ENCODE assay signal across 17 cellular contexts in genomic region chr12:50192908-50193307, GRCh38. TPM values are rescaled to one million over a fixed set of nuclear protein-coding genes. Genes with fewer than 3 reads are reported as not detected.
DNase-seq lines count a peak whose midpoint lies in the region; ATAC-seq and TF ChIP-seq lines count a peak whose summit lies in the region.
"Had no signal": no experiment of that assay in that cellular context is flagged by ENCODE, and none has a peak within 500 bp of the region (broad histone marks: within the 10 kb centered on the region; RNA-seq: fewer than 3 reads in every experiment).

No MANE protein-coding gene starts in this region.

- H3K36me3 ChIP-seq in IMR-90 (ENCODE audit: control insufficient read depth, insufficient read depth, low read length) (peaks cover 50% of the 10 kb centered on the region), endodermal cell (ENCODE audit: control insufficient read depth, insufficient read depth, low read length) (peaks cover 55% of the 10 kb centered on the region)

- H2BK20ac ChIP-seq in IMR-90 (ENCODE audit: low read depth, low read length): no peak overlapping the region

- in situ Hi-C loops in IMR-90 (cut with MboI; ENCODE audit: low sequenced_read_pairs): no loop called here
- in situ Hi-C loops in ACHN (cut with HindIII; ENCODE audit: low pct_ligation_motif_present, low pct_unique_long_range_greater_than_20kb, low sequenced_read_pairs): no loop called here

- TF ChIP-seq CTCF in IMR-90 (conservative IDR thresholded peaks at IDR 0.05; ENCODE audit: low read depth, low read length) (no peak), chondrocyte (IDR thresholded peaks at IDR 0.05) (no peak), omental fat pad (IDR thresholded peaks at IDR 0.05) (no peak), endodermal cell (conservative IDR thresholded peaks at IDR 0.05) (no peak)

- H4K5ac ChIP-seq in IMR-90 (ENCODE audit: low read depth, low read length): no peak overlapping the region; the same call in 1 of the 2 replicates

- H3K9ac ChIP-seq in IMR-90 (ENCODE audit: low read depth, low read length) (0 out of 2 replicates have a peak overlapping the region, but pooled peaks have one; percentile 24), endodermal cell (ENCODE audit: extremely low read depth, low read length, poor library complexity, severe bottlenecking) (no peak overlapping the region)

- no CpG with 5 or more reads among the region's 5 CpGs for WGBS in IMR-90 (ENCODE audit: extremely low coverage in 2 of 2, insufficient read length in 1 of 2), 2 experiments
- 87% methylated on average over 5 of the region's 5 CpGs; no CpG with 5 or more reads in 1 of the 2 experiments for WGBS in endodermal cell (ENCODE audit: insufficient coverage in 1 of 2, insufficient read length in 1 of 2), 2 experiments

- H3K4me3 ChIP-seq in IMR-90 (ENCODE audit: insufficient read depth, low read depth, low read length) (no peak overlapping the region), endodermal cell (ENCODE audit: low read length) (no peak overlapping the region)
- H3K4me3 ChIP-seq: SK-N-MC had no signal

- dilution Hi-C loops in IMR-90 (cut with HindIII; ENCODE audit: low sequenced_read_pairs, unreplicated experiment): no loop called here

- H3K27ac ChIP-seq in IMR-90 (ENCODE audit: insufficient read depth, low read length) (peak overlapping the region; percentile 84; the same call in 1 of the 2 replicates), endodermal cell (ENCODE audit: low read depth, low read length) (no peak overlapping the region)
- H3K27ac ChIP-seq: SK-N-MC had no signal

- H4K20me1 ChIP-seq in IMR-90 (ENCODE audit: insufficient read depth, low read length): no peaks in the 10 kb centered on the region

- H3K23ac ChIP-seq in IMR-90 (ENCODE audit: low read depth, low read length): no peak overlapping the region

- peak overlapping the region; percentile 62; the same call in 1 of the 2 replicates for H2BK120ac ChIP-seq in IMR-90 (ENCODE audit: low read depth, low read length)

- no TSS peak for BruUV-seq in IMR-90 (replicated peaks; lab: Mats Ljungman, UMichigan)

- intact Hi-C loops in IMR-90 (cut with micrococcal nuclease): no loop called here
- intact Hi-C loops in posterior cingulate gyrus (cut with DNase I): no loop called here

- H3K9me1 ChIP-seq in IMR-90 (ENCODE audit: insufficient read depth, low read length): peaks cover 7% of the 10 kb centered on the region

- no peaks in the 10 kb centered on the region for H3K27me3 ChIP-seq in IMR-90 (ENCODE audit: control insufficient read depth, insufficient read depth, low read length)
- no peaks in the 10 kb centered on the region for H3K27me3 ChIP-seq in endodermal cell (ENCODE audit: control insufficient read depth, insufficient read depth, low read length, poor library complexity, severe bottlenecking)

- H3K4me1 Mint-ChIP-seq in chondrocyte (ENCODE audit: low read depth) (peaks cover 31% of the 10 kb centered on the region), endodermal cell (peaks cover 3% of the 10 kb centered on the region)

- DNase-seq in EH (ENCODE audit: low read depth) (peak; percentile 71), IMR-90 (peak; percentile 93), chondrocyte (ENCODE audit: low spot score) (no peak), omental fat pad (ENCODE audit: low spot score) (no peak), endodermal cell (no peak), inferior parietal cortex (ENCODE audit: extremely low spot score) (no peak), posterior cingulate gyrus (no peak), ACHN (no peak)
- DNase-seq: Caco-2; cerebellar nuclear complex; GDM1; natural killer cell; NCI-H2029; NCI-H524; stimulated activated naive CD8-positive, alpha-beta T cell treated with anti-CD3 and anti-CD28 coated beads, Interleukin-15, amount 100 ng/mL, for 72 hours had no signal

- H3K27me3 Mint-ChIP-seq in chondrocyte (ENCODE audit: low read depth) (no peaks in the 10 kb centered on the region), endodermal cell (ENCODE audit: insufficient read depth) (no peaks in the 10 kb centered on the region)
- H3K27me3 Mint-ChIP-seq: memory B cell; stimulated activated naive CD8-positive, alpha-beta T cell treated with anti-CD3 and anti-CD28 coated beads, Interleukin-15, amount 100 ng/mL, for 72 hours had no signal

- no peak overlapping the region for H4K91ac ChIP-seq in IMR-90 (ENCODE audit: insufficient read depth, low read depth, low read length)

- H3K4me2 ChIP-seq in IMR-90 (ENCODE audit: low read depth, low read length): no peak overlapping the region

- H3K18ac ChIP-seq in IMR-90 (ENCODE audit: low read depth, low read length): no peak overlapping the region; the same call in 1 of the 2 replicates

- no peak overlapping the region; the same call in 1 of the 2 replicates for H2AK5ac ChIP-seq in IMR-90 (ENCODE audit: low read depth, low read length)

- peaks cover 15% of the 10 kb centered on the region for H3K4me1 ChIP-seq in IMR-90 (ENCODE audit: control insufficient read depth, insufficient read depth, low read length)
- H3K4me1 ChIP-seq in endodermal cell (ENCODE audit: control insufficient read depth, insufficient read depth, low read length): no peaks in the 10 kb centered on the region
- H3K4me1 ChIP-seq: Caco-2 had no signal

- H2AFZ ChIP-seq in IMR-90 (replicated peaks; ENCODE audit: low read length, poor library complexity): no peak overlapping the region

- ATAC-seq in IMR-90 (ENCODE audit: low read depth) (peak; percentile 70), omental fat pad (ENCODE audit: low FRiP score) (peak; percentile 44)
- ATAC-seq: natural killer cell; stimulated activated naive CD8-positive, alpha-beta T cell treated with anti-CD3 and anti-CD28 coated beads, Interleukin-15, amount 100 ng/mL, for 72 hours had no signal

- peak overlapping the region; percentile 87 for H2BK5ac ChIP-seq in IMR-90 (ENCODE audit: low read depth, low read length, poor library complexity, severe bottlenecking)

- H3K79me1 ChIP-seq in IMR-90 (ENCODE audit: low read depth in 1 of 2, low read length in 2 of 2): peaks cover 25 to 49% of the 10 kb centered on the region in 2 experiments

- peak overlapping the region; percentile 59; the same call in 1 of the 2 replicates for H3K4ac ChIP-seq in IMR-90 (ENCODE audit: low read depth, low read length)

- no peak overlapping the region for H3K4me3 Mint-ChIP-seq in chondrocyte (ENCODE audit: unreplicated experiment)
- H3K4me3 Mint-ChIP-seq in endodermal cell: no peak overlapping the region
- H3K4me3 Mint-ChIP-seq: memory B cell; natural killer cell; stimulated activated naive CD8-positive, alpha-beta T cell treated with anti-CD3 and anti-CD28 coated beads, Interleukin-15, amount 100 ng/mL, for 72 hours had no signal

- no peak for TF ChIP-seq RAD21 in IMR-90 (IDR thresholded peaks at IDR 0.05; ENCODE audit: low read length)

- H3K56ac ChIP-seq in IMR-90 (ENCODE audit: extremely low read depth, insufficient read depth, low read length): peak overlapping the region; percentile 39; the same call in 1 of the 2 replicates

- H3K14ac ChIP-seq in IMR-90 (replicated peaks; ENCODE audit: low read depth, low read length): no peak overlapping the region

- H2BK15ac ChIP-seq in IMR-90 (ENCODE audit: low read depth, low read length): 0 out of 3 replicates have a peak overlapping the region, but pooled peaks have one; percentile 64

- H3K36me3 Mint-ChIP-seq in chondrocyte (ENCODE audit: low read depth) (peaks cover 16% of the 10 kb centered on the region), endodermal cell (ENCODE audit: low read depth) (peaks cover 26% of the 10 kb centered on the region)
- H3K36me3 Mint-ChIP-seq: natural killer cell had no signal

- H3K9me3 Mint-ChIP-seq in chondrocyte (ENCODE audit: low read depth) (no peaks in the 10 kb centered on the region), endodermal cell (no peaks in the 10 kb centered on the region)
- H3K9me3 Mint-ChIP-seq: memory B cell; natural killer cell; stimulated activated naive CD8-positive, alpha-beta T cell treated with anti-CD3 and anti-CD28 coated beads, Interleukin-15, amount 100 ng/mL, for 72 hours had no signal

- H3K9me3 ChIP-seq in IMR-90 (ENCODE audit: control insufficient read depth, insufficient read depth, low read length) (no peaks in the 10 kb centered on the region), endodermal cell (ENCODE audit: control insufficient read depth, low read length) (no peaks in the 10 kb centered on the region)
- H3K9me3 ChIP-seq: Caco-2 had no signal

- POLR2A ChIA-PET in IMR-90 (lab: Charles Lee; ENCODE audit: unreplicated experiment): no interaction called here

- no peak overlapping the region for H2AK9ac ChIP-seq in IMR-90 (replicated peaks; ENCODE audit: low read depth, low read length, poor library complexity)

- peak overlapping the region; percentile 32 to 74; a peak in 2 of 4 replicates for H4K8ac ChIP-seq in IMR-90 (ENCODE audit: low read depth in 2 of 2, low read length in 2 of 2)

- H3K27ac Mint-ChIP-seq in chondrocyte (ENCODE audit: unreplicated experiment) (peak overlapping the region; percentile 50), endodermal cell (no peak overlapping the region)
- H3K27ac Mint-ChIP-seq: memory B cell; natural killer cell; stimulated activated naive CD8-positive, alpha-beta T cell treated with anti-CD3 and anti-CD28 coated beads, Interleukin-15, amount 100 ng/mL, for 72 hours had no signal

- no peak for TF ChIP-seq POLR2A in IMR-90 (IDR thresholded peaks at IDR 0.05; ENCODE audit: low read depth, low read length)

- CTCF ChIA-PET in IMR-90 (lab: Yijun Ruan, JAX): no interaction called here

TF ChIP-seq in IMR-90, 13 proteins besides CTCF, POLR2A, EP300 and RAD21:
- TF ChIP-seq SMC3 (IDR thresholded peaks at IDR 0.05; ENCODE audit: low read depth, low read length): no peak
- no peak for TF ChIP-seq MAZ (IDR thresholded peaks at IDR 0.05; ENCODE audit: borderline replicate concordance, low read depth, low read length)
- peak; percentile 55; the same call in 1 of the 2 replicates for TF ChIP-seq BHLHE40 (IDR thresholded peaks at IDR 0.05; ENCODE audit: low read depth, low read length)

RNA-seq across cellular contexts. Expression of gene CERS5, which starts 25.7 kb away (rescaled TPM):
- 40.3 and 47.5 TPM in 2 replicates for total RNA-seq in IMR-90 (2012; rRNA removed)
- polyA plus RNA-seq in IMR-90 (2012; rRNA removed): 58.7 and 60.3 TPM in 2 replicates
- polyA plus RNA-seq in IMR-90 (2012; cell fraction: cytosol; rRNA removed): 23.0 and 33.3 TPM in 2 replicates
- 45.5 and 156 TPM in 2 replicates for polyA plus RNA-seq in IMR-90 (2012; cell fraction: nucleus; rRNA removed; ENCODE audit: low replicate concordance)
- total RNA-seq in chondrocyte: 77.2 to 81.3 TPM (median 80.9 TPM) in 3 replicates
- 10 to 100 TPM; 20.0 to 27.6 (median 24.6) TPM for total RNA-seq in omental fat pad
- total RNA-seq in endodermal cell: 10 to 100 TPM; 59.7 to 65.5 TPM
- polyA plus RNA-seq in endodermal cell (2013, experiment 1 of 2): 46.4 TPM
- polyA plus RNA-seq in endodermal cell (2013, experiment 2 of 2): 46.9 TPM

Comparison
In these comparisons a context has a peak if more than half of its experiments do, and no peak if none do; other contexts are left out.
1. DNase-seq: peak in EH (single experiment) and IMR-90 (single experiment); none in chondrocyte (single experiment), omental fat pad (single experiment), endodermal cell (single experiment), inferior parietal cortex (single experiment), posterior cingulate gyrus (0 of 10) and ACHN (single experiment).